Comparison of ENCODE assay signal across 12 cellular contexts in genomic region chr20:53657732-53658131, GRCh38.
A peak's percentile ranks its signal among the peaks of the same experiment; 100 is the strongest.
DNase-seq lines count a peak whose midpoint lies in the region; ATAC-seq and TF ChIP-seq lines count a peak whose summit lies in the region.
"Had no signal": no experiment of that assay in that cellular context is flagged by ENCODE, and none has a peak within 500 bp of the region (broad histone marks: within the 10 kb centered on the region; RNA-seq: fewer than 3 reads in every experiment).

No MANE protein-coding gene starts in this region.

- no peaks in the 10 kb centered on the region for H4K20me1 ChIP-seq in GM23338 (replicated peaks; ENCODE audit: insufficient read depth)

- H3K36me3 ChIP-seq in A673 (ENCODE audit: insufficient read depth, low read length, poor library complexity, severe bottlenecking) (no peaks in the 10 kb centered on the region), GM23338 (ENCODE audit: insufficient read depth) (no peaks in the 10 kb centered on the region), mesendoderm (ENCODE audit: control insufficient read depth, insufficient read depth, low read length) (no peaks in the 10 kb centered on the region)

- peak; percentile 30 for DNase-seq in A673 (ENCODE audit: low spot score)
- peak; percentile 48 for DNase-seq in GM23338 (ENCODE audit: low spot score)
- DNase-seq in activated T-helper 2 cell treated with anti-CD3 and anti-CD28 coated beads, Interferon-gamma antibody, Interleukin-2, Interleukin-4, amounts not matched to agents 10 μg/mL and 5 μg/mL and 100 μg/mL, durations not matched to agents 14 hours and 24 hours and 36 hours (ENCODE audit: low spot score), result no peak
- DNase-seq in mesendoderm, result peak; percentile 43
- DNase-seq in NCI-H128 (lab: John Stamatoyannopoulos, UW; ENCODE audit: unreplicated experiment), result no peak
- no peak for DNase-seq in NK-92 (lab: John Stamatoyannopoulos, UW; ENCODE audit: unreplicated experiment)
- DNase-seq: activated CD4-positive, alpha-beta memory T cell treated with anti-CD3 and anti-CD28 coated beads, Interleukin-2, amount 10 ng/mL, durations not matched to agents 7 days and 5 days; DMS153; NCI-H146; stimulated activated CD4-positive, alpha-beta T cell treated with anti-CD3 and anti-CD28 coated beads, Interleukin-15, amount 100 ng/mL, for 24 hours had no signal

- no peaks in the 10 kb centered on the region for H3K36me3 Mint-ChIP-seq in GM23338 (ENCODE audit: low read depth)
- H3K36me3 Mint-ChIP-seq in activated T-helper 2 cell treated with anti-CD3 and anti-CD28 coated beads, Interferon-gamma antibody, Interleukin-2, Interleukin-4, amounts not matched to agents 10 μg/mL and 5 μg/mL and 100 μg/mL, durations not matched to agents 14 hours and 24 hours and 36 hours (ENCODE audit: low read depth), result no peaks in the 10 kb centered on the region

- H3K9ac ChIP-seq in mesendoderm (ENCODE audit: low read length), result no peak overlapping the region

- no peak overlapping the region for H3K18ac ChIP-seq in mesendoderm (ENCODE audit: low read length)

- H3K4me3 ChIP-seq in A673 (ENCODE audit: low read depth, low read length, poor library complexity, severe bottlenecking) (no peak overlapping the region), GM23338 (no peak overlapping the region; the same call in 1 of the 2 replicates), mesendoderm (ENCODE audit: low read length) (no peak overlapping the region)

- H3K4ac ChIP-seq in mesendoderm (ENCODE audit: low read depth, low read length), result no peak overlapping the region

- WGBS in mesendoderm (ENCODE audit: extremely low coverage, insufficient coverage, low lambda C conversion rate), result no CpG with 5 or more reads among the region's 1 CpG

- H3K27me3 Mint-ChIP-seq in GM23338 (ENCODE audit: insufficient read depth, low read depth, poor library complexity), result no peaks in the 10 kb centered on the region
- no peaks in the 10 kb centered on the region for H3K27me3 Mint-ChIP-seq in activated T-helper 2 cell treated with anti-CD3 and anti-CD28 coated beads, Interferon-gamma antibody, Interleukin-2, Interleukin-4, amounts not matched to agents 10 μg/mL and 5 μg/mL and 100 μg/mL, durations not matched to agents 14 hours and 24 hours and 36 hours (ENCODE audit: low read depth)
- H3K27me3 Mint-ChIP-seq: activated CD4-positive, alpha-beta memory T cell treated with anti-CD3 and anti-CD28 coated beads, Interleukin-2, amount 10 ng/mL, durations not matched to agents 7 days and 5 days had no signal

- no peak overlapping the region for H3K56ac ChIP-seq in mesendoderm (ENCODE audit: low read length)

- H4K5ac ChIP-seq in mesendoderm (ENCODE audit: low read length), result no peak overlapping the region

- no peaks in the 10 kb centered on the region for H3K9me3 ChIP-seq in A673 (ENCODE audit: low read depth, low read length, poor library complexity, severe bottlenecking)

- no peak overlapping the region for H2BK15ac ChIP-seq in mesendoderm (replicated peaks; ENCODE audit: low read depth)

- peak overlapping the region; percentile 10 for H3K27ac Mint-ChIP-seq in GM23338
- peak overlapping the region; percentile 39 for H3K27ac Mint-ChIP-seq in activated T-helper 2 cell treated with anti-CD3 and anti-CD28 coated beads, Interferon-gamma antibody, Interleukin-2, Interleukin-4, amounts not matched to agents 10 μg/mL and 5 μg/mL and 100 μg/mL, durations not matched to agents 14 hours and 24 hours and 36 hours

- H3K27ac ChIP-seq in A673 (ENCODE audit: low read depth, low read length, poor library complexity, severe bottlenecking) (no peak overlapping the region), GM23338 (ENCODE audit: low read depth) (peak overlapping the region; percentile 57; the same call in 1 of the 2 replicates), mesendoderm (ENCODE audit: low read depth, low read length) (no peak overlapping the region)

- H3K27me3 ChIP-seq in A673 (replicated peaks; ENCODE audit: insufficient read depth, low read depth, low read length, poor library complexity) (no peaks in the 10 kb centered on the region), GM23338 (ENCODE audit: insufficient read depth) (no peaks in the 10 kb centered on the region), mesendoderm (ENCODE audit: insufficient read depth, low read length, poor library complexity) (no peaks in the 10 kb centered on the region)

- no peaks in the 10 kb centered on the region for H3K79me1 ChIP-seq in mesendoderm (ENCODE audit: low read length)

- intact Hi-C loops in A673 (cut with micrococcal nuclease; ENCODE audit: unreplicated experiment), result no loop called here
- intact Hi-C loops in activated T-helper 2 cell treated with anti-CD3 and anti-CD28 coated beads, Interferon-gamma antibody, Interleukin-2, Interleukin-4, amounts not matched to agents 10 μg/mL and 5 μg/mL and 100 μg/mL, durations not matched to agents 14 hours and 24 hours and 36 hours (cut with micrococcal nuclease), result loop anchor here (2.0 to 10.0 kb wide), 4 partner anchors 35 to 235 kb away; no protein-coding TSS in a partner anchor

- no peaks in the 10 kb centered on the region for H3K79me2 ChIP-seq in GM23338 (replicated peaks; ENCODE audit: insufficient read depth)
- no peaks in the 10 kb centered on the region for H3K79me2 ChIP-seq in mesendoderm (ENCODE audit: control insufficient read depth, insufficient read depth, low read length)

- no peak overlapping the region for H2AK5ac ChIP-seq in mesendoderm (ENCODE audit: low read length)

- H3K4me1 Mint-ChIP-seq in GM23338, result peaks cover 52% of the 10 kb centered on the region
- H3K4me1 Mint-ChIP-seq in activated T-helper 2 cell treated with anti-CD3 and anti-CD28 coated beads, Interferon-gamma antibody, Interleukin-2, Interleukin-4, amounts not matched to agents 10 μg/mL and 5 μg/mL and 100 μg/mL, durations not matched to agents 14 hours and 24 hours and 36 hours (ENCODE audit: low read depth), result peaks cover 66% of the 10 kb centered on the region

- POLR2A ChIA-PET in A673 (lab: Charles Lee; ENCODE audit: low non-redundant PET), result no interaction called here

- H2BK5ac ChIP-seq in mesendoderm (ENCODE audit: low read length), result no peak overlapping the region

- peaks cover 67% of the 10 kb centered on the region for H3K4me1 ChIP-seq in A673 (ENCODE audit: insufficient read depth, low read length, poor library complexity, severe bottlenecking)
- peaks cover 48% of the 10 kb centered on the region for H3K4me1 ChIP-seq in GM23338 (ENCODE audit: insufficient read depth)
- H3K4me1 ChIP-seq in mesendoderm (ENCODE audit: control insufficient read depth, low read depth, low read length), result no peaks in the 10 kb centered on the region

- H3F3A ChIP-seq in GM23338 (replicated peaks; ENCODE audit: low read depth), result no peaks in the 10 kb centered on the region; the same call in 1 of the 2 replicates

- no peak overlapping the region for H3K4me3 Mint-ChIP-seq in GM23338
- no peak overlapping the region for H3K4me3 Mint-ChIP-seq in activated T-helper 2 cell treated with anti-CD3 and anti-CD28 coated beads, Interferon-gamma antibody, Interleukin-2, Interleukin-4, amounts not matched to agents 10 μg/mL and 5 μg/mL and 100 μg/mL, durations not matched to agents 14 hours and 24 hours and 36 hours (ENCODE audit: low read depth)

- no peaks in the 10 kb centered on the region for H3K9me3 Mint-ChIP-seq in GM23338
- H3K9me3 Mint-ChIP-seq in activated T-helper 2 cell treated with anti-CD3 and anti-CD28 coated beads, Interferon-gamma antibody, Interleukin-2, Interleukin-4, amounts not matched to agents 10 μg/mL and 5 μg/mL and 100 μg/mL, durations not matched to agents 14 hours and 24 hours and 36 hours, result no peaks in the 10 kb centered on the region
- H3K9me3 Mint-ChIP-seq: activated CD4-positive, alpha-beta memory T cell treated with anti-CD3 and anti-CD28 coated beads, Interleukin-2, amount 10 ng/mL, durations not matched to agents 7 days and 5 days had no signal

- peak overlapping the region; percentile 41 for H3K4me2 ChIP-seq in GM23338
- no peak overlapping the region for H3K4me2 ChIP-seq in mesendoderm (ENCODE audit: low read length)

- BruUV-seq in A673 (replicated peaks; lab: Mats Ljungman, UMichigan), result no TSS peak

- ATAC-seq in GM23338, result peak; percentile 75
- ATAC-seq in GM18861 (IDR thresholded peaks at IDR 0.05; ENCODE audit: unreplicated experiment), result no peak
- no peak for ATAC-seq in GM18502 (IDR thresholded peaks at IDR 0.05; ENCODE audit: poor library complexity, unreplicated experiment)

- H2AFZ ChIP-seq in GM23338, result peak overlapping the region; percentile 4; the same call in 1 of the 2 replicates

- no peak for TF ChIP-seq CTCF in A673 (conservative IDR thresholded peaks at IDR 0.05; ENCODE audit: low read depth, low read length)
- TF ChIP-seq CTCF in GM23338 (conservative IDR thresholded peaks at IDR 0.05; ENCODE audit: low read depth in 2 of 2), result no peak

- H4K8ac ChIP-seq in mesendoderm (ENCODE audit: low read depth, low read length), result no peak overlapping the region

- no peak overlapping the region for H3K23ac ChIP-seq in mesendoderm (ENCODE audit: low read length)

- H2BK120ac ChIP-seq in mesendoderm (ENCODE audit: low read depth, low read length), result no peak overlapping the region

- CTCF ChIA-PET in A673 (lab: Charles Lee), result no interaction called here

- no peaks in the 10 kb centered on the region for H3K9me2 ChIP-seq in GM23338 (ENCODE audit: insufficient read depth)

TF ChIP-seq in GM23338, 12 proteins besides CTCF, POLR2A, EP300 and RAD21:
- no peak for TF ChIP-seq JUNB (IDR thresholded peaks at IDR 0.05; ENCODE audit: unreplicated experiment)
- peak; percentile 67; the same call in 1 of the 2 replicates for TF ChIP-seq NANOG (IDR thresholded peaks at IDR 0.05; ENCODE audit: borderline replicate concordance)

Comparison
In these comparisons a context has a peak if more than half of its experiments do, and no peak if none do; other contexts are left out.
1. DNase-seq: peak in A673 (single experiment), GM23338 (single experiment) and mesendoderm (single experiment); none in activated T-helper 2 cell treated with anti-CD3 and anti-CD28 coated beads, Interferon-gamma antibody, Interleukin-2, Interleukin-4, amounts not matched to agents 10 μg/mL and 5 μg/mL and 100 μg/mL, durations not matched to agents 14 hours and 24 hours and 36 hours (single experiment), NCI-H128 (single experiment) and NK-92 (single experiment).